ENCODE assay signal across 16 cellular contexts in genomic region chr12:91722072-91722471, GRCh38.
A peak's percentile ranks its signal among the peaks of the same experiment; 100 is the strongest.
DNase-seq lines count a peak whose midpoint lies in the region; ATAC-seq lines count a peak whose summit lies in the region.
"Had no signal": no experiment of that assay in that cellular context is flagged by ENCODE, and none has a peak within 500 bp of the region (broad histone marks: within the 10 kb centered on the region; RNA-seq: fewer than 3 reads in every experiment).

No MANE protein-coding gene starts in this region.

- CTCF ChIA-PET in activated CD4-positive, alpha-beta memory T cell treated with anti-CD3 and anti-CD28 coated beads for 36 hours (lab: Charles Lee), result no interaction called here
- CTCF ChIA-PET in activated CD4-positive, alpha-beta memory T cell treated with anti-CD3 and anti-CD28 coated beads, Interleukin-2, amount 10 ng/mL, durations not matched to agents 7 days and 5 days (lab: Charles Lee), result no interaction called here

- POLR2A ChIA-PET in activated CD4-positive, alpha-beta memory T cell treated with anti-CD3 and anti-CD28 coated beads for 36 hours (lab: Charles Lee), result no interaction called here
- POLR2A ChIA-PET in activated CD4-positive, alpha-beta memory T cell treated with anti-CD3 and anti-CD28 coated beads, Interleukin-2, amount 10 ng/mL, durations not matched to agents 7 days and 5 days (lab: Charles Lee), result no interaction called here

- intact Hi-C loops in activated CD4-positive, alpha-beta memory T cell treated with anti-CD3 and anti-CD28 coated beads for 36 hours (cut with micrococcal nuclease), result loop anchor here (2.0 kb wide), 1 partner anchor 57 kb away; no protein-coding TSS in a partner anchor

- ATAC-seq in HG03442 (IDR thresholded peaks at IDR 0.05; ENCODE audit: unreplicated experiment) (peak; percentile 78), HG02759 (IDR thresholded peaks at IDR 0.05; ENCODE audit: unreplicated experiment) (no peak)
- peak; percentile 100 for ATAC-seq in activated naive CD8-positive, alpha-beta T cell treated with anti-CD3 and anti-CD28 coated beads, Interleukin-2, amount 50 U/mL, for 24 hours

- peaks cover 2% of the 10 kb centered on the region for H3K27me3 Mint-ChIP-seq in activated CD4-positive, alpha-beta memory T cell treated with anti-CD3 and anti-CD28 coated beads for 36 hours
- H3K27me3 Mint-ChIP-seq in activated CD4-positive, alpha-beta memory T cell treated with anti-CD3 and anti-CD28 coated beads, Interleukin-2, amount 10 ng/mL, durations not matched to agents 7 days and 5 days, result no peaks in the 10 kb centered on the region
- H3K27me3 Mint-ChIP-seq in activated naive CD8-positive, alpha-beta T cell treated with anti-CD3 and anti-CD28 coated beads, Interleukin-2, amount 50 U/mL, for 24 hours, result no peaks in the 10 kb centered on the region
- H3K27me3 Mint-ChIP-seq: activated naive CD4-positive, alpha-beta T cell treated with anti-CD3 and anti-CD28 coated beads, Interleukin-2, amount 50 U/mL, for 24 hours had no signal

- peaks cover 6% of the 10 kb centered on the region for H3K4me1 Mint-ChIP-seq in activated CD4-positive, alpha-beta memory T cell treated with anti-CD3 and anti-CD28 coated beads for 36 hours (ENCODE audit: low read depth)
- peaks cover 2% of the 10 kb centered on the region for H3K4me1 Mint-ChIP-seq in activated CD4-positive, alpha-beta memory T cell treated with anti-CD3 and anti-CD28 coated beads, Interleukin-2, amount 10 ng/mL, durations not matched to agents 7 days and 5 days
- peaks cover 11% of the 10 kb centered on the region for H3K4me1 Mint-ChIP-seq in activated naive CD8-positive, alpha-beta T cell treated with anti-CD3 and anti-CD28 coated beads, Interleukin-2, amount 50 U/mL, for 24 hours
- H3K4me1 Mint-ChIP-seq: activated naive CD4-positive, alpha-beta T cell treated with anti-CD3 and anti-CD28 coated beads, Interleukin-2, amount 50 U/mL, for 24 hours had no signal

- H3K27ac Mint-ChIP-seq in activated CD4-positive, alpha-beta memory T cell treated with anti-CD3 and anti-CD28 coated beads for 36 hours, result no peak overlapping the region
- H3K27ac Mint-ChIP-seq in activated CD4-positive, alpha-beta memory T cell treated with anti-CD3 and anti-CD28 coated beads, Interleukin-2, amount 10 ng/mL, durations not matched to agents 7 days and 5 days, result no peak overlapping the region
- H3K27ac Mint-ChIP-seq in activated naive CD8-positive, alpha-beta T cell treated with anti-CD3 and anti-CD28 coated beads, Interleukin-2, amount 50 U/mL, for 24 hours, result no peak overlapping the region
- H3K27ac Mint-ChIP-seq: activated naive CD4-positive, alpha-beta T cell treated with anti-CD3 and anti-CD28 coated beads, Interleukin-2, amount 50 U/mL, for 24 hours had no signal

- no peaks in the 10 kb centered on the region for H3K9me3 Mint-ChIP-seq in activated CD4-positive, alpha-beta memory T cell treated with anti-CD3 and anti-CD28 coated beads for 36 hours
- no peaks in the 10 kb centered on the region for H3K9me3 Mint-ChIP-seq in activated CD4-positive, alpha-beta memory T cell treated with anti-CD3 and anti-CD28 coated beads, Interleukin-2, amount 10 ng/mL, durations not matched to agents 7 days and 5 days
- peaks cover 6% of the 10 kb centered on the region for H3K9me3 Mint-ChIP-seq in activated naive CD8-positive, alpha-beta T cell treated with anti-CD3 and anti-CD28 coated beads, Interleukin-2, amount 50 U/mL, for 24 hours
- H3K9me3 Mint-ChIP-seq: activated naive CD4-positive, alpha-beta T cell treated with anti-CD3 and anti-CD28 coated beads, Interleukin-2, amount 50 U/mL, for 24 hours had no signal

- no peak overlapping the region for H3K4me3 Mint-ChIP-seq in activated CD4-positive, alpha-beta memory T cell treated with anti-CD3 and anti-CD28 coated beads for 36 hours
- no peak overlapping the region for H3K4me3 Mint-ChIP-seq in activated CD4-positive, alpha-beta memory T cell treated with anti-CD3 and anti-CD28 coated beads, Interleukin-2, amount 10 ng/mL, durations not matched to agents 7 days and 5 days
- H3K4me3 Mint-ChIP-seq in activated naive CD8-positive, alpha-beta T cell treated with anti-CD3 and anti-CD28 coated beads, Interleukin-2, amount 50 U/mL, for 24 hours, result no peak overlapping the region
- H3K4me3 Mint-ChIP-seq: activated naive CD4-positive, alpha-beta T cell treated with anti-CD3 and anti-CD28 coated beads, Interleukin-2, amount 50 U/mL, for 24 hours had no signal

- no peaks in the 10 kb centered on the region for H3K36me3 Mint-ChIP-seq in activated CD4-positive, alpha-beta memory T cell treated with anti-CD3 and anti-CD28 coated beads for 36 hours
- H3K36me3 Mint-ChIP-seq in activated CD4-positive, alpha-beta memory T cell treated with anti-CD3 and anti-CD28 coated beads, Interleukin-2, amount 10 ng/mL, durations not matched to agents 7 days and 5 days (ENCODE audit: low read depth), result no peaks in the 10 kb centered on the region
- H3K36me3 Mint-ChIP-seq in activated naive CD8-positive, alpha-beta T cell treated with anti-CD3 and anti-CD28 coated beads, Interleukin-2, amount 50 U/mL, for 24 hours (ENCODE audit: low read depth), result no peaks in the 10 kb centered on the region
- H3K36me3 Mint-ChIP-seq: activated naive CD4-positive, alpha-beta T cell treated with anti-CD3 and anti-CD28 coated beads, Interleukin-2, amount 50 U/mL, for 24 hours had no signal

- peak; percentile 50 for DNase-seq in activated CD4-positive, alpha-beta memory T cell treated with anti-CD3 and anti-CD28 coated beads for 36 hours
- no peak for DNase-seq in activated CD4-positive, alpha-beta memory T cell treated with anti-CD3 and anti-CD28 coated beads, Interleukin-2, amount 10 ng/mL, durations not matched to agents 7 days and 5 days
- peak; percentile 19 for DNase-seq in activated naive CD8-positive, alpha-beta T cell treated with anti-CD3 and anti-CD28 coated beads, Interleukin-2, amount 50 U/mL, for 24 hours
- peak; percentile 21 for DNase-seq in stimulated activated CD4-positive, alpha-beta T cell treated with anti-CD3 and anti-CD28 coated beads, Interleukin-1b, Interleukin-23, amount 100 ng/mL, for 48 hours
- DNase-seq in DMS153 (lab: John Stamatoyannopoulos, UW), result no peak
- DNase-seq in T1000 (lab: John Stamatoyannopoulos, UW), result no peak
- DNase-seq: COR-L47, KG1, NCI-H2029, nucleus accumbens, Right ventricle myocardium superior, small intestine, uterus had no signal

Comparison
In these comparisons a context has a peak if more than half of its experiments do, and no peak if none do; other contexts are left out.
1. DNase-seq: peak in activated CD4-positive, alpha-beta memory T cell treated with anti-CD3 and anti-CD28 coated beads for 36 hours (single experiment), activated naive CD8-positive, alpha-beta T cell treated with anti-CD3 and anti-CD28 coated beads, Interleukin-2, amount 50 U/mL, for 24 hours (single experiment) and stimulated activated CD4-positive, alpha-beta T cell treated with anti-CD3 and anti-CD28 coated beads, Interleukin-1b, Interleukin-23, amount 100 ng/mL, for 48 hours (single experiment); none in activated CD4-positive, alpha-beta memory T cell treated with anti-CD3 and anti-CD28 coated beads, Interleukin-2, amount 10 ng/mL, durations not matched to agents 7 days and 5 days (single experiment), DMS153 (single experiment) and T1000 (single experiment).